ENCODE assay signal across 25 cellular contexts in the genomic region with DNA sequence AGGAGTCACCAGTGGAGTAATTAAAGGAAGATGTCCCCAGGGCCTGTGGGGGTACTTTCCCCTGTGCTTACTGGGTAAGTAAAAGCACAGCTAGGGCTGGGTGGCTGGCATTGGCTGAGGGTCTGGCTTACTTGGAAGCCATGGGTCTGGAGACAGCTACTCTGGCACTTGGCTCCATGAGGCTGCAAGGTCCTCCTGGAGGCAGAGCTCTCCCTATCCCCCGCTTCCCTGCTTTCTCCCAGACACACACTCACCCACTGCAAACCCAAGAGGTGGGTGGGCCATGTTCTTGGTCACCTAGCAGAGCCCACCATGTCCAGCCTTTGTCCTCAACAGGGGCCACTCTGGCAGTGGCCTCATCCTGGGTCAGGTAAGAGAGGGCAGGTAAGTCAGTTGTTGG. TPM values are rescaled to one million over a fixed set of nuclear protein-coding genes. Genes with fewer than 3 reads are reported as not detected.
"Had no signal": no experiment of that assay in that cellular context is flagged by ENCODE, and none has a peak within 500 bp of the region (broad histone marks: within the 10 kb centered on the region; RNA-seq: fewer than 3 reads in every experiment).

No MANE protein-coding gene starts in this region.

- H3K9me3 ChIP-seq: colonic mucosa, esophagus squamous epithelium, gastrocnemius medialis, heart left ventricle, left lung, lower lobe of right lung, mucosa of descending colon had no signal

- ATAC-seq: effector memory CD8-positive, alpha-beta T cell; esophagus mucosa; gastrocnemius medialis; heart left ventricle; left cardiac atrium; left lung; left ventricle myocardium superior; lower lobe of right lung; mucosa of descending colon had no signal

- H3K36me3 ChIP-seq: colonic mucosa, esophagus squamous epithelium, gastrocnemius medialis, heart left ventricle, left lung, lower lobe of right lung had no signal

- H3K4me1 ChIP-seq: colonic mucosa, lower lobe of right lung had no signal

- DNase-seq: colonic mucosa; cortex of kidney; effector CD8-positive, alpha-beta T cell; effector memory CD8-positive, alpha-beta T cell; endodermal cell; erythroblast; esophagus squamous epithelium; foreskin fibroblast; foreskin melanocyte; gastrocnemius medialis; heart left ventricle; hippocampal formation; left cardiac atrium; left lung; left ventricle myocardium superior; lower lobe of right lung; mesenchymal stem cell; mucosa of descending colon had no signal

- H3K4me3 ChIP-seq: colonic mucosa, esophagus squamous epithelium, gastrocnemius medialis, heart left ventricle, left lung, lower lobe of right lung, mucosa of descending colon had no signal

- H3K27ac ChIP-seq: colonic mucosa, epithelial cell of prostate, esophagus squamous epithelium, gastrocnemius medialis, heart left ventricle, left lung, lower lobe of right lung had no signal

RNA-seq across cellular contexts. Expression of gene EMX2, which starts 13.3 kb away (rescaled TPM):
- total RNA-seq: chondrocyte, colonic mucosa, dermis microvascular lymphatic vessel endothelial cell, esophagus mucosa, glomerular endothelial cell, left lung, lower lobe of right lung, lung microvascular endothelial cell, mucosa of descending colon, myocyte had no signal
